Comparison of ENCODE assay signal across 3 cellular contexts in genomic region chr2:154093856-154094255, GRCh38.
"Had no signal": no experiment of that assay in that cellular context is flagged by ENCODE, and none has a peak within 500 bp of the region (broad histone marks: within the 10 kb centered on the region; RNA-seq: fewer than 3 reads in every experiment).

No MANE protein-coding gene starts in this region.

- ATAC-seq: GM12878 had no signal

- DNase-seq: GDM1, GF-D8 had no signal
